Comparison of ENCODE assay signal across 19 cellular contexts in the genomic region with DNA sequence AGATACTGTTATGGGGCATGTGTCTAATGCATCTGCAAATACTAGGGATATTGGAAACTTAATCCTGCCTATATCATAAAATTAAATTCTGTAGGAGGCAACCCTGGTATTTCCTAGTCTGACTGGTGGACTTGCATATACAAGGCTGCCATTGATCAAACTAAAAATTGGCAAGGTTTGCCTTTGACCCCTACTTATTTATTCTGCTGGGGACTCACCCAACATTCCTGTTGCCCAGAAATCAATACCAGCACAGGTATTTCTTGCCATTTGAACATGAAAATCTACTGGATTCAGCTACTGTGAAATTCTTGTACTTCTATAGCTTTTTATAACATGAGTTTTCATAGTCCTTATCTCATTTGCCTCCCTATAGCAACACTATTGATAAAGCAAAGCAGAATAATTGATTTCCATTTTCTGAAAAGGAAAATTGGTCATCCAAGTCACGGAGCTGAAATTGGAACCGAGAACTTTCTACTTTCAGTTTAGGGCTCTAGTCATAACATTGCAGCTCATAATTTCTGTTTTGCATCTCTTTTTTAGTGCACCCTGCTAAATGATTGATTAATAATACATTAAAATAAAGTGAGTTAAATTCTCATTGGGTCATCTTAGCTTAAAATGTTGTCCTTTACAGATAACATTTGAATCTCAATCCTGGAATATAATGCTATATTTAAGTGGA.
"Had no signal": no experiment of that assay in that cellular context is flagged by ENCODE, and none has a peak within 500 bp of the region (broad histone marks: within the 10 kb centered on the region; RNA-seq: fewer than 3 reads in every experiment).

No MANE protein-coding gene starts in this region.

- H3K4me1 ChIP-seq: left lung, pancreas, tibial artery had no signal

- H3K27ac ChIP-seq: hepatocyte, left lung, neutrophil, pancreas, tibial artery had no signal

- H3K36me3 ChIP-seq: left lung, neutrophil, pancreas, tibial artery had no signal

- H3K9me3 ChIP-seq: left lung, neutrophil, pancreas, tibial artery had no signal

- H3K27me3 ChIP-seq: hepatocyte, left lung, neutrophil, pancreas, tibial artery had no signal

- H2AFZ ChIP-seq: hepatocyte had no signal

- H3K79me2 ChIP-seq: hepatocyte had no signal

- H3K4me3 ChIP-seq: hepatocyte, left lung, pancreas, tibial artery had no signal

- H3K4me2 ChIP-seq: hepatocyte had no signal

- DNase-seq: activated gamma-delta T cell treated with Interleukin-2 at 50 U/mL for 16 hours; activated T-cell treated with anti-CD3 and anti-CD28 coated beads, Interleukin-2, amount 50 U/mL, for 1 hour; aorta; effector CD4-positive, alpha-beta T cell; erythroblast; foreskin melanocyte; immature natural killer cell; left lung; mammary epithelial cell; pancreas; right cardiac atrium; stimulated activated CD4-positive, alpha-beta T cell treated with anti-CD3 and anti-CD28 coated beads, Interleukin-12 subunit alpha, Interleukin-12 subunit beta, amount 100 ng/mL, for 4 hours; stimulated activated CD4-positive, alpha-beta T cell treated with anti-CD3 and anti-CD28 coated beads, Interleukin-4, amount 100 ng/mL, for 4 hours; stimulated activated naive CD8-positive, alpha-beta T cell treated with anti-CD3 and anti-CD28 coated beads, Interleukin-15, Interleukin-2, amounts not matched to agents 100 U/mL and 50 U/mL, for 24 hours; tibial artery had no signal

- ATAC-seq: left lung; natural killer cell treated with Interleukin-12 subunit alpha and Interleukin-12 subunit beta and Interleukin-15 and Interleukin-18, amount 100 ng/mL, for 72 hours; pancreas; right cardiac atrium; stimulated activated naive CD8-positive, alpha-beta T cell treated with anti-CD3 and anti-CD28 coated beads, Interleukin-15, Interleukin-2, amounts not matched to agents 100 U/mL and 50 U/mL, for 24 hours; WTC11 had no signal
